Comparison of ENCODE assay signal across 8 cellular contexts in the genomic region with DNA sequence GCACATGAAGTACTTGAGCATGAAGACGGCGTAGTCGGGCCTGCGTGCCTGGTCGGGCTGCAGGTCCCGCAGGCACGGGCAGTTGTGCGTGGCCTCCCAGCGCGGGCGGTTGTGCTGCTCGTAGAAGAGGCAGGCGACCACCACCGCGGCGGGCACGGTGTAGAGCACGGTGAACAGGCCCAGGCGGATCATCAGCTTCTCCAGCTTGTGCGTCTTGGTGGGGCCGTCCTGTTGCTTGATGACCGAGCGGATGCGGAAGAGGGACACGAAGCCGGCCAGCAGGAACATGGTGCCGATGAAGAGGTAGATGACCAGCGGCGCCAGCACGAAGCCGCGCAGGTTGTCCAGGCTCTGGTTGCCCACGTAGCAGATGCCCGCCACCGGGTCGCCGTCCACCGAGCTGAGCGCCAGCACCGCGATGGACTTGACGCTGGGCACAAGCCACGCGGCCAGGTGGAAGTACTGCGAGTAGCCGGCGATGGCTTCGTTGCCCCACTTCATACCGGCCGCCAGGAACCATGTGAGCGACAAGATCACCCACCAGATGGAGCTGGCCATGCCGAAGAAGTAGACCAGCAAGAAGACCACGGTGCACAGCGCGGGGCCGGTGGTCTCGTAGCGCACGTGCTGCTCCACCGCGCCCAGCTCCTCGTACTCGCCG. TPM values are rescaled to one million over a fixed set of nuclear protein-coding genes. Genes with fewer than 3 reads are reported as not detected.
DNase-seq lines count a peak whose midpoint lies in the region; ATAC-seq and TF ChIP-seq lines count a peak whose summit lies in the region.

No MANE protein-coding gene starts in this region.

- no peak overlapping the region for H3K27ac ChIP-seq in thymus (ENCODE audit: low read depth)

- no peak for ATAC-seq in GM19463 (IDR thresholded peaks at IDR 0.05; ENCODE audit: unreplicated experiment)
- no peak for ATAC-seq in GM21723 (IDR thresholded peaks at IDR 0.05; ENCODE audit: unreplicated experiment)

- peaks cover 3% of the 10 kb centered on the region for H3K4me1 ChIP-seq in thymus (ENCODE audit: control insufficient read depth, insufficient read depth, low read length)

- TF ChIP-seq CTCF in GM13977 (IDR thresholded peaks at IDR 0.05; ENCODE audit: extremely low read depth, insufficient read depth, missing control alignments) = no peak

- in situ Hi-C loops in GM13977 (cut with MboI; ENCODE audit: low pct_unique_long_range_greater_than_20kb, low sequenced_read_pairs, unreplicated experiment) = no loop called here

- peak overlapping the region; percentile 64 for H3K4me3 ChIP-seq in thymus (ENCODE audit: low read length)

- H3K9me3 ChIP-seq in thymus (ENCODE audit: control insufficient read depth) = peaks cover 2% of the 10 kb centered on the region

- peak; percentile 18 for DNase-seq in activated CD4-positive, alpha-beta T cell treated with anti-CD3 and anti-CD28 coated beads for 48 hours
- DNase-seq in activated CD4-positive, alpha-beta T cell treated with anti-CD3 and anti-CD28 coated beads, Interleukin-2, amount 50 U/mL, for 1 hour = no peak
- peak; percentile 71 for DNase-seq in astrocyte of the hippocampus (ENCODE audit: low read depth, low spot score)
- DNase-seq in left kidney (ENCODE audit: low read depth, low spot score) = peak; percentile 85
- no peak for DNase-seq in GM13977 (ENCODE audit: low spot score)

- H3K36me3 ChIP-seq in thymus (ENCODE audit: control insufficient read depth, insufficient read depth) = no peaks in the 10 kb centered on the region

- peaks cover 77% of the 10 kb centered on the region for H3K27me3 ChIP-seq in thymus (ENCODE audit: control insufficient read depth, insufficient read depth)

- 6% methylated on average over 64 of the region's 64 CpGs for WGBS in thymus

RNA-seq across cellular contexts. Expression of a gene that starts 2.3 kb away (rescaled TPM):
- polyA plus RNA-seq in thymus = 2.1 TPM

RNA-seq across cellular contexts. Expression of a gene that starts 34.6 kb away (rescaled TPM):
- polyA plus RNA-seq in thymus = 0.07 TPM

Comparison
In these comparisons a context has a peak if more than half of its experiments do, and no peak if none do; other contexts are left out.
1. DNase-seq: peak in activated CD4-positive, alpha-beta T cell treated with anti-CD3 and anti-CD28 coated beads for 48 hours (single experiment), astrocyte of the hippocampus (single experiment) and left kidney (single experiment); none in activated CD4-positive, alpha-beta T cell treated with anti-CD3 and anti-CD28 coated beads, Interleukin-2, amount 50 U/mL, for 1 hour (single experiment) and GM13977 (single experiment).